17 cellular contexts compared by ENCODE assay signal in genomic region chr11:72762641-72763304, GRCh38. TPM values are rescaled to one million over a fixed set of nuclear protein-coding genes. Genes with fewer than 3 reads are reported as not detected.
DNase-seq lines count a peak whose midpoint lies in the region; ATAC-seq and TF ChIP-seq lines count a peak whose summit lies in the region.
"Had no signal": no experiment of that assay in that cellular context is flagged by ENCODE, and none has a peak within 500 bp of the region (broad histone marks: within the 10 kb centered on the region; RNA-seq: fewer than 3 reads in every experiment).

No MANE protein-coding gene starts in this region.

- no peaks in the 10 kb centered on the region for H3K27me3 Mint-ChIP-seq in activated CD8-positive, alpha-beta T cell treated with anti-CD3 and anti-CD28 coated beads for 36 hours
- H3K27me3 Mint-ChIP-seq in activated CD8-positive, alpha-beta T cell treated with anti-CD3 and anti-CD28 coated beads, Interleukin-2, amount 10 ng/mL, durations not matched to agents 7 days and 5 days (ENCODE audit: low read depth) = peaks cover 3% of the 10 kb centered on the region
- H3K27me3 Mint-ChIP-seq in T-helper 1 cell treated with Interleukin-12 subunit alpha and Interleukin-12 subunit beta and Interleukin-4 antibody, amounts not matched to agents 30 μg/mL and 1 μg/mL, for 36 hours (ENCODE audit: low read depth) = no peaks in the 10 kb centered on the region
- H3K27me3 Mint-ChIP-seq: activated CD8-positive, alpha-beta memory T cell treated with anti-CD3 and anti-CD28 coated beads, Interleukin-2, amount 10 ng/mL, durations not matched to agents 7 days and 5 days had no signal

- ATAC-seq in activated CD8-positive, alpha-beta T cell treated with anti-CD3 and anti-CD28 coated beads for 36 hours = peak; percentile 93
- ATAC-seq in activated CD8-positive, alpha-beta T cell treated with anti-CD3 and anti-CD28 coated beads, Interleukin-2, amount 10 ng/mL, durations not matched to agents 7 days and 5 days = no peak
- ATAC-seq in GM21423 (IDR thresholded peaks at IDR 0.05; ENCODE audit: unreplicated experiment) = peak; percentile 47
- ATAC-seq in GM19351 (IDR thresholded peaks at IDR 0.05; ENCODE audit: unreplicated experiment) = no peak
- ATAC-seq: activated CD8-positive, alpha-beta memory T cell treated with anti-CD3 and anti-CD28 coated beads, Interleukin-2, amount 10 ng/mL, durations not matched to agents 7 days and 5 days had no signal

- H3K4me3 Mint-ChIP-seq in activated CD8-positive, alpha-beta T cell treated with anti-CD3 and anti-CD28 coated beads for 36 hours = no peak overlapping the region
- no peak overlapping the region for H3K4me3 Mint-ChIP-seq in activated CD8-positive, alpha-beta T cell treated with anti-CD3 and anti-CD28 coated beads, Interleukin-2, amount 10 ng/mL, durations not matched to agents 7 days and 5 days
- no peak overlapping the region for H3K4me3 Mint-ChIP-seq in T-helper 1 cell treated with Interleukin-12 subunit alpha and Interleukin-12 subunit beta and Interleukin-4 antibody, amounts not matched to agents 30 μg/mL and 1 μg/mL, for 36 hours
- H3K4me3 Mint-ChIP-seq: activated CD8-positive, alpha-beta memory T cell treated with anti-CD3 and anti-CD28 coated beads, Interleukin-2, amount 10 ng/mL, durations not matched to agents 7 days and 5 days; H9 had no signal

- H3K9ac ChIP-seq in neural cell (ENCODE audit: low read length) = no peak overlapping the region
- H3K9ac ChIP-seq: parathyroid adenoma had no signal

- H3K36me3 Mint-ChIP-seq in activated CD8-positive, alpha-beta T cell treated with anti-CD3 and anti-CD28 coated beads for 36 hours (ENCODE audit: low read depth) = no peaks in the 10 kb centered on the region
- no peaks in the 10 kb centered on the region for H3K36me3 Mint-ChIP-seq in activated CD8-positive, alpha-beta T cell treated with anti-CD3 and anti-CD28 coated beads, Interleukin-2, amount 10 ng/mL, durations not matched to agents 7 days and 5 days (ENCODE audit: low read depth)
- H3K36me3 Mint-ChIP-seq in T-helper 1 cell treated with Interleukin-12 subunit alpha and Interleukin-12 subunit beta and Interleukin-4 antibody, amounts not matched to agents 30 μg/mL and 1 μg/mL, for 36 hours (ENCODE audit: low read depth) = peaks cover 15% of the 10 kb centered on the region
- H3K36me3 Mint-ChIP-seq: activated CD8-positive, alpha-beta memory T cell treated with anti-CD3 and anti-CD28 coated beads, Interleukin-2, amount 10 ng/mL, durations not matched to agents 7 days and 5 days had no signal

- H3K4me2 ChIP-seq in neural cell (ENCODE audit: low read length) = no peak overlapping the region

- no peak overlapping the region for H3K27ac Mint-ChIP-seq in activated CD8-positive, alpha-beta T cell treated with anti-CD3 and anti-CD28 coated beads for 36 hours
- H3K27ac Mint-ChIP-seq in activated CD8-positive, alpha-beta T cell treated with anti-CD3 and anti-CD28 coated beads, Interleukin-2, amount 10 ng/mL, durations not matched to agents 7 days and 5 days = no peak overlapping the region
- H3K27ac Mint-ChIP-seq in T-helper 1 cell treated with Interleukin-12 subunit alpha and Interleukin-12 subunit beta and Interleukin-4 antibody, amounts not matched to agents 30 μg/mL and 1 μg/mL, for 36 hours = peak overlapping the region; percentile 47
- H3K27ac Mint-ChIP-seq: activated CD8-positive, alpha-beta memory T cell treated with anti-CD3 and anti-CD28 coated beads, Interleukin-2, amount 10 ng/mL, durations not matched to agents 7 days and 5 days; H9 had no signal

- POLR2A ChIA-PET in activated CD8-positive, alpha-beta T cell treated with anti-CD3 and anti-CD28 coated beads for 36 hours (lab: Charles Lee) = interaction anchor here (1.0 kb wide), 1 partner anchor 50 kb away, joined by 3 read pairs; no protein-coding TSS in a partner anchor
- POLR2A ChIA-PET in activated CD8-positive, alpha-beta T cell treated with anti-CD3 and anti-CD28 coated beads, Interleukin-2, amount 10 ng/mL, durations not matched to agents 7 days and 5 days (lab: Charles Lee) = no interaction called here

- TF ChIP-seq CTCF in activated CD8-positive, alpha-beta T cell treated with anti-CD3 and anti-CD28 coated beads for 36 hours (IDR thresholded peaks at IDR 0.05) = no peak
- no peak for TF ChIP-seq CTCF in neural cell (IDR thresholded peaks at IDR 0.05; ENCODE audit: poor library complexity, severe bottlenecking)

- TF ChIP-seq RAD21 in neural cell (conservative IDR thresholded peaks at IDR 0.05) = no peak

- H2AFZ ChIP-seq in neural cell (ENCODE audit: low read depth, low read length) = no peak overlapping the region
- H2AFZ ChIP-seq: parathyroid adenoma had no signal

- no peaks in the 10 kb centered on the region for H3K9me2 ChIP-seq in neural cell (ENCODE audit: insufficient read depth, low read length)

- CTCF ChIA-PET in activated CD8-positive, alpha-beta T cell treated with anti-CD3 and anti-CD28 coated beads for 36 hours (lab: Charles Lee) = interaction anchor here (1.4 kb wide), 1 partner anchor 32 kb away, joined by 3 read pairs; no protein-coding TSS in a partner anchor
- CTCF ChIA-PET in activated CD8-positive, alpha-beta T cell treated with anti-CD3 and anti-CD28 coated beads, Interleukin-2, amount 10 ng/mL, durations not matched to agents 7 days and 5 days (lab: Charles Lee) = no interaction called here

- no peak for TF ChIP-seq EP300 in neural cell (conservative IDR thresholded peaks at IDR 0.05; ENCODE audit: poor library complexity, severe bottlenecking)

- peaks cover 16% of the 10 kb centered on the region for H3K4me1 Mint-ChIP-seq in activated CD8-positive, alpha-beta T cell treated with anti-CD3 and anti-CD28 coated beads for 36 hours (ENCODE audit: low read depth)
- H3K4me1 Mint-ChIP-seq in activated CD8-positive, alpha-beta T cell treated with anti-CD3 and anti-CD28 coated beads, Interleukin-2, amount 10 ng/mL, durations not matched to agents 7 days and 5 days (ENCODE audit: low read depth) = peaks cover 10% of the 10 kb centered on the region
- H3K4me1 Mint-ChIP-seq in T-helper 1 cell treated with Interleukin-12 subunit alpha and Interleukin-12 subunit beta and Interleukin-4 antibody, amounts not matched to agents 30 μg/mL and 1 μg/mL, for 36 hours (ENCODE audit: low read depth) = peaks cover 29% of the 10 kb centered on the region

- peak; percentile 59 for DNase-seq in activated CD8-positive, alpha-beta T cell treated with anti-CD3 and anti-CD28 coated beads for 36 hours
- no peak for DNase-seq in activated CD8-positive, alpha-beta T cell treated with anti-CD3 and anti-CD28 coated beads, Interleukin-2, amount 10 ng/mL, durations not matched to agents 7 days and 5 days
- no peak for DNase-seq in DMS 273 (lab: John Stamatoyannopoulos, UW; ENCODE audit: unreplicated experiment)
- DNase-seq in NCI-H128 (lab: John Stamatoyannopoulos, UW; ENCODE audit: unreplicated experiment) = no peak
- DNase-seq: activated CD8-positive, alpha-beta memory T cell treated with anti-CD3 and anti-CD28 coated beads, Interleukin-2, amount 10 ng/mL, durations not matched to agents 7 days and 5 days; anterior cingulate cortex; dorsolateral prefrontal cortex; H9; NCI-H1105 treated with DMSO at 0.1 percent for 48 hours; NCI-H524; RPMI8226; upper lobe of left lung had no signal

- peak overlapping the region; percentile 21 for H3K4me3 ChIP-seq in neural cell (ENCODE audit: low read length)
- H3K4me3 ChIP-seq: dorsolateral prefrontal cortex, upper lobe of left lung had no signal

- no peaks in the 10 kb centered on the region for H3K27me3 ChIP-seq in neural cell (ENCODE audit: insufficient read depth, low read depth, low read length)
- H3K27me3 ChIP-seq: dorsolateral prefrontal cortex, upper lobe of left lung had no signal

- H3K36me3 ChIP-seq in neural cell (ENCODE audit: insufficient read depth, low read length) = no peaks in the 10 kb centered on the region

- no peak overlapping the region for H3K27ac ChIP-seq in neural cell (ENCODE audit: low read length)
- H3K27ac ChIP-seq: dorsolateral prefrontal cortex, parathyroid adenoma, upper lobe of left lung had no signal

- no peaks in the 10 kb centered on the region for H3F3A ChIP-seq in neural cell (ENCODE audit: insufficient read depth, low read length, poor library complexity, severe bottlenecking)

- H3K9me3 Mint-ChIP-seq in activated CD8-positive, alpha-beta T cell treated with anti-CD3 and anti-CD28 coated beads for 36 hours = no peaks in the 10 kb centered on the region
- no peaks in the 10 kb centered on the region for H3K9me3 Mint-ChIP-seq in activated CD8-positive, alpha-beta T cell treated with anti-CD3 and anti-CD28 coated beads, Interleukin-2, amount 10 ng/mL, durations not matched to agents 7 days and 5 days (ENCODE audit: insufficient read depth)
- H3K9me3 Mint-ChIP-seq in T-helper 1 cell treated with Interleukin-12 subunit alpha and Interleukin-12 subunit beta and Interleukin-4 antibody, amounts not matched to agents 30 μg/mL and 1 μg/mL, for 36 hours = no peaks in the 10 kb centered on the region
- H3K9me3 Mint-ChIP-seq: H9 had no signal

- no peaks in the 10 kb centered on the region for H3K79me2 ChIP-seq in neural cell (replicated peaks; ENCODE audit: insufficient read depth, low read length)

- H3K9me3 ChIP-seq in neural cell (ENCODE audit: low read length) = no peaks in the 10 kb centered on the region
- H3K9me3 ChIP-seq: upper lobe of left lung had no signal

- intact Hi-C loops in activated CD8-positive, alpha-beta T cell treated with anti-CD3 and anti-CD28 coated beads for 36 hours (cut with micrococcal nuclease) = no loop called here

- no peaks in the 10 kb centered on the region for H4K20me1 ChIP-seq in neural cell (ENCODE audit: insufficient read depth)

TF ChIP-seq in neural cell, 6 proteins besides CTCF, POLR2A, EP300 and RAD21 (continues in another document):
- TF ChIP-seq TAF1 (IDR thresholded peaks at IDR 0.05; ENCODE audit: low read depth) (no peak), MXI1 (conservative IDR thresholded peaks at IDR 0.05; ENCODE audit: poor library complexity, severe bottlenecking) (no peak), POLR2AphosphoS5 (IDR thresholded peaks at IDR 0.05) (no peak)

RNA-seq across cellular contexts. Expression of gene ARAP1, which starts 10.6 kb away (rescaled TPM):
- 10 to 100 TPM; 77.7 to 91.5 TPM for total RNA-seq in activated CD8-positive, alpha-beta T cell treated with anti-CD3 and anti-CD28 coated beads for 36 hours
- total RNA-seq in activated CD8-positive, alpha-beta T cell treated with anti-CD3 and anti-CD28 coated beads, Interleukin-2, amount 10 ng/mL, durations not matched to agents 7 days and 5 days = 10 to 100 TPM; 84.3 to 89.6 TPM
- 1.8 and 3.5 TPM in 2 replicates for polyA plus RNA-seq in neural cell
- 0.49 and 1.3 TPM in 2 replicates for polyA minus RNA-seq in neural cell

RNA-seq across cellular contexts. Expression of gene STARD10, which starts 31.1 kb away (rescaled TPM):
- 1 to 10 TPM; 8.1 to 8.6 TPM for total RNA-seq in activated CD8-positive, alpha-beta T cell treated with anti-CD3 and anti-CD28 coated beads for 36 hours
- 1 to 10 TPM; 4.0 to 4.5 TPM for total RNA-seq in activated CD8-positive, alpha-beta T cell treated with anti-CD3 and anti-CD28 coated beads, Interleukin-2, amount 10 ng/mL, durations not matched to agents 7 days and 5 days
- polyA plus RNA-seq in neural cell = 24.1 and 29.0 TPM in 2 replicates
- 22.2 and 22.3 TPM in 2 replicates for polyA minus RNA-seq in neural cell

RNA-seq across cellular contexts. Expression of gene ATG16L2, which starts 51.4 kb away (rescaled TPM):
- 10 to 100 TPM; 70.8 to 71.4 TPM for total RNA-seq in activated CD8-positive, alpha-beta T cell treated with anti-CD3 and anti-CD28 coated beads for 36 hours
- total RNA-seq in activated CD8-positive, alpha-beta T cell treated with anti-CD3 and anti-CD28 coated beads, Interleukin-2, amount 10 ng/mL, durations not matched to agents 7 days and 5 days = 100 to 1,000 TPM; 104 to 105 TPM
- 9.4 and 10.6 TPM in 2 replicates for polyA plus RNA-seq in neural cell
- polyA minus RNA-seq in neural cell = 3.2 and 6.3 TPM in 2 replicates

Comparison
In these comparisons a context has a peak if more than half of its experiments do, and no peak if none do; other contexts are left out.
1. ATAC-seq: peak in activated CD8-positive, alpha-beta T cell treated with anti-CD3 and anti-CD28 coated beads for 36 hours (single experiment) and GM21423 (single experiment); none in activated CD8-positive, alpha-beta T cell treated with anti-CD3 and anti-CD28 coated beads, Interleukin-2, amount 10 ng/mL, durations not matched to agents 7 days and 5 days (single experiment) and GM19351 (single experiment).